ENCODE assay signal across 8 cellular contexts in genomic region chr16:28822520-28823290, GRCh38. TPM values are rescaled to one million over a fixed set of nuclear protein-coding genes. Genes with fewer than 3 reads are reported as not detected.
DNase-seq lines count a peak whose midpoint lies in the region; ATAC-seq and TF ChIP-seq lines count a peak whose summit lies in the region.

Gene ATXN2L, plus strand, starts transcription at chr16:28822999. Its CDS starts 261 bp downstream, at chr16:28823260.

- ATAC-seq in GM19043 (IDR thresholded peaks at IDR 0.05; ENCODE audit: low read depth, unreplicated experiment) (peak; percentile 39), HG03432 (IDR thresholded peaks at IDR 0.05; ENCODE audit: unreplicated experiment) (peak; percentile 57)

- H3K36me3 ChIP-seq in colonic mucosa: peaks cover 10% of the 10 kb centered on the region

- H3K27ac ChIP-seq in colonic mucosa (peak within 1 kb of the TSS; percentile 100), layer of hippocampus (ENCODE audit: low read depth, low read length) (peak within 1 kb of the TSS; percentile 99)

- DNase-seq in AG09319 (ENCODE audit: extremely low read depth, low read depth) (peak; percentile 93), NCI-H524 (lab: John Stamatoyannopoulos, UW) (peak; percentile 89 to 97), colonic mucosa (peak; percentile 92)
- DNase-seq in activated CD4-positive, alpha-beta T cell treated with anti-CD3 and anti-CD28 coated beads for 48 hours: peak; percentile 98
- peak; percentile 93 to 95 (median 94) for DNase-seq in stimulated activated CD4-positive, alpha-beta T cell treated with anti-CD3 and anti-CD28 coated beads, Interleukin-1b, Interleukin-23, amount 100 ng/mL, for 24 hours (ENCODE audit: low read depth in 4 of 4, low spot score in 1 of 4)

- intact Hi-C loops in colonic mucosa (cut with DNase I): loop anchor here (10.0 kb wide), 1 partner anchor 122 kb away; no protein-coding TSS in a partner anchor

- peak within 1 kb of the TSS; percentile 84 to 99 for H3K9ac ChIP-seq in colonic mucosa (ENCODE audit: low read depth in 2 of 2, low read length in 2 of 2)

- H3K9me3 ChIP-seq in colonic mucosa: no peaks in the 10 kb centered on the region

- TF ChIP-seq CTCF in AG09319 (IDR thresholded peaks at IDR 0.05; ENCODE audit: low read depth, low read length) (no peak), colonic mucosa (IDR thresholded peaks at IDR 0.05) (no peak)

- H3K4me3 ChIP-seq in colonic mucosa: peak within 1 kb of the TSS; percentile 99

- H3K27me3 ChIP-seq in colonic mucosa: no peaks in the 10 kb centered on the region
- no peaks in the 10 kb centered on the region for H3K27me3 ChIP-seq in layer of hippocampus (ENCODE audit: control insufficient read depth, insufficient read depth, low read length)

- peaks cover 15% of the 10 kb centered on the region for H3K4me1 ChIP-seq in colonic mucosa

RNA-seq across cellular contexts. Expression of gene ATXN2L, which starts in this region (rescaled TPM):
- total RNA-seq in colonic mucosa: 100 to 1,000 TPM in 1 of 2 donors, 10 to 100 TPM in 1; 85.3 to 134 TPM

Comparison
In these comparisons a context has a peak if more than half of its experiments do, and no peak if none do; other contexts are left out.
1. Peak in every context shown above with its lines: DNase-seq, ATAC-seq, H3K4me3 ChIP-seq and H3K27ac ChIP-seq.